In the genomic region with DNA sequence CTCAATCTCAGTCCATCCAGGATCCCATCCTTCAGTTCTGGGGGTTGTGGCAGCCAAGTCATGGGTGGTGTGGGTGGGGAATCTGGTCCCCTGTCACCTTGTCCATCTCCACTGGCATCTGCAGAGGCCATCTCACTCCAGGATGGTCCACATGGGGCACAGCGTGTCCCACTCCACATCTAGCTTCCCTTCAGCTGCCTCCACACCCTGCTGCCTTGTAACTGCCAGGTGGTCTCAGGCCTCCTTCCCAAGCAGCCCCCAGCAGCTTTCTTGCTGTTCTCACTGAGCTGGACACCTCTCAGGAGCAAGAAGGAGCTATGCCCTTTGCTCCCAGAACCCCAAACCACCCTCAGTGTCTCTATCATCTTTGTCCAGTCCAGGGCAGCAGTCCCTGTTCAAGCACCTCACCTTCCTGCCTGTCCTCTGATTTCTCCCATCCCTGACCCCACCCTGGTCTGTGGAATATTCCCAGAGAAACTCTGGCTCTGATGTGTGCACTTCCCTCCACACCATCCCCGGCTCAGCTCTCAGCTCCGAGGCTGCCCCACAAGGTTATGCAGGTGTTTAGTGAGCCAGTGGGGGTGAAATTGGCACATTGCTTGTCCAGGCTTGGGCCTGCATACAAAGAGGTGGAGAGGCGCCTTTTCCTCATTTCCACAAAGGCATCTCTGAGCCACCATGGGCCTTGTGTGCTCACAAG, we compare ENCODE assay signal across 19 cellular contexts. TPM values are rescaled to one million over a fixed set of nuclear protein-coding genes. Genes with fewer than 3 reads are reported as not detected.
DNase-seq lines count a peak whose midpoint lies in the region; ATAC-seq, FAIRE-seq and TF ChIP-seq lines count a peak whose summit lies in the region.
"Had no signal": no experiment of that assay in that cellular context is flagged by ENCODE, and none has a peak within 500 bp of the region (broad histone marks: within the 10 kb centered on the region; RNA-seq: fewer than 3 reads in every experiment).

No MANE protein-coding gene starts in this region.

- H3K27me3 ChIP-seq in Caco-2 (replicated peaks; ENCODE audit: control insufficient read depth, insufficient read depth, low read length) (no peaks in the 10 kb centered on the region), astrocyte (ENCODE audit: insufficient read depth, low read length) (no peaks in the 10 kb centered on the region)
- H3K27me3 ChIP-seq: testis had no signal

- H3K9me3 ChIP-seq in Caco-2: no peaks in the 10 kb centered on the region
- no peaks in the 10 kb centered on the region for H3K9me3 ChIP-seq in astrocyte (ENCODE audit: insufficient read depth, low read depth, low read length)
- H3K9me3 ChIP-seq: testis had no signal

- H3K4me1 ChIP-seq in Caco-2: no peaks in the 10 kb centered on the region
- H3K4me1 ChIP-seq in astrocyte (ENCODE audit: insufficient read depth, low read length): peaks cover 12% of the 10 kb centered on the region

- H2AFZ ChIP-seq in astrocyte (ENCODE audit: low read depth, low read length): no peak overlapping the region

- no peak for TF ChIP-seq CTCF in Caco-2 (IDR thresholded peaks at IDR 0.05; ENCODE audit: insufficient read depth in 1 of 2, low read depth in 1 of 2, low read length in 1 of 2, severe bottlenecking in 1 of 2, unreplicated experiment in 1 of 2)
- TF ChIP-seq CTCF in astrocyte (IDR thresholded peaks at IDR 0.05; ENCODE audit: insufficient read depth, low read depth, low read length): no peak
- no peak for TF ChIP-seq CTCF in nephron (IDR thresholded peaks at IDR 0.05; ENCODE audit: unreplicated experiment in 3 of 3)

- H3K9ac ChIP-seq in astrocyte (ENCODE audit: low read length): no peak overlapping the region

- H3K4me1 Mint-ChIP-seq in T-helper 1 cell treated with Interleukin-12 subunit alpha and Interleukin-12 subunit beta and Interleukin-4 antibody, amounts not matched to agents 30 μg/mL and 1 μg/mL, for 36 hours (ENCODE audit: low read depth): peaks cover 15% of the 10 kb centered on the region
- H3K4me1 Mint-ChIP-seq in Caco-2 (ENCODE audit: low read depth, unreplicated experiment): no peaks in the 10 kb centered on the region
- H3K4me1 Mint-ChIP-seq in astrocyte (ENCODE audit: low read depth, unreplicated experiment): peaks cover 5% of the 10 kb centered on the region
- H3K4me1 Mint-ChIP-seq in nephron: peaks cover 12% of the 10 kb centered on the region

- ATAC-seq in HG03457 (IDR thresholded peaks at IDR 0.05; ENCODE audit: unreplicated experiment): no peak
- no peak for ATAC-seq in activated CD4-positive, CD25-positive, alpha-beta regulatory T cell treated with anti-CD3 and anti-CD28 coated beads, Interleukin-2, amount 50 U/mL, for 24 hours
- ATAC-seq: GM12878, K562 had no signal

- BruUV-seq in Caco-2 (replicated peaks; lab: Mats Ljungman, UMichigan): no TSS peak

- intact Hi-C loops in Caco-2 (cut with micrococcal nuclease; ENCODE audit: unreplicated experiment): no loop called here

- H3K79me2 ChIP-seq in astrocyte (ENCODE audit: insufficient read depth, low read length): peaks cover 12% of the 10 kb centered on the region

- H3K36me3 ChIP-seq in Caco-2 (ENCODE audit: control insufficient read depth, insufficient read depth, low read length) (no peaks in the 10 kb centered on the region), astrocyte (ENCODE audit: insufficient read depth, low read length) (no peaks in the 10 kb centered on the region)

- FAIRE-seq in astrocyte (lab: Jason Lieb, UNC): no peak
- FAIRE-seq: GM12878, K562 had no signal

- POLR2A ChIA-PET in Caco-2 (lab: Charles Lee): interaction anchor here (0.6 kb wide), 1 partner anchor 189 kb away, joined by 3 read pairs; no protein-coding TSS in a partner anchor

- no peaks in the 10 kb centered on the region for H4K20me1 ChIP-seq in astrocyte (ENCODE audit: insufficient read depth, low read length)

- H3K4me3 ChIP-seq in Caco-2 (ENCODE audit: low read depth, low read length): no peak overlapping the region
- no peak overlapping the region for H3K4me3 ChIP-seq in astrocyte (ENCODE audit: insufficient read depth, low read depth, low read length)
- H3K4me3 ChIP-seq: GM12878, K562, testis had no signal

- no peak overlapping the region for H3K4me2 ChIP-seq in astrocyte (ENCODE audit: low read length)

- H3K27ac Mint-ChIP-seq in T-helper 1 cell treated with Interleukin-12 subunit alpha and Interleukin-12 subunit beta and Interleukin-4 antibody, amounts not matched to agents 30 μg/mL and 1 μg/mL, for 36 hours: peak overlapping the region; percentile 41
- no peak overlapping the region for H3K27ac Mint-ChIP-seq in Caco-2 (ENCODE audit: unreplicated experiment)
- no peak overlapping the region for H3K27ac Mint-ChIP-seq in astrocyte (ENCODE audit: unreplicated experiment)
- no peak overlapping the region for H3K27ac Mint-ChIP-seq in nephron
- H3K27ac Mint-ChIP-seq: activated CD4-positive, alpha-beta memory T cell treated with anti-CD3 and anti-CD28 coated beads, Interleukin-2, amount 10 ng/mL, durations not matched to agents 7 days and 5 days had no signal

- no peaks in the 10 kb centered on the region for H3K9me3 Mint-ChIP-seq in T-helper 1 cell treated with Interleukin-12 subunit alpha and Interleukin-12 subunit beta and Interleukin-4 antibody, amounts not matched to agents 30 μg/mL and 1 μg/mL, for 36 hours
- H3K9me3 Mint-ChIP-seq in Caco-2 (ENCODE audit: unreplicated experiment) (no peaks in the 10 kb centered on the region), astrocyte (ENCODE audit: unreplicated experiment) (no peaks in the 10 kb centered on the region), nephron (no peaks in the 10 kb centered on the region)
- H3K9me3 Mint-ChIP-seq: activated CD4-positive, alpha-beta memory T cell treated with anti-CD3 and anti-CD28 coated beads, Interleukin-2, amount 10 ng/mL, durations not matched to agents 7 days and 5 days; immature natural killer cell had no signal

- H3K27ac ChIP-seq in astrocyte (ENCODE audit: low read depth, low read length): no peak overlapping the region
- H3K27ac ChIP-seq: 22Rv1, testis had no signal

- DNase-seq in T-helper 1 cell: no peak
- no peak for DNase-seq in Caco-2
- no peak for DNase-seq in astrocyte (ENCODE audit: low read depth)
- DNase-seq in central memory CD4-positive, alpha-beta T cell: no peak
- DNase-seq: activated CD4-positive, alpha-beta memory T cell treated with anti-CD3 and anti-CD28 coated beads, Interleukin-2, amount 10 ng/mL, durations not matched to agents 7 days and 5 days; immature natural killer cell; mesendoderm; NCI-H1092 treated with DMSO at 0.1 percent for 48 hours; NK-92 treated with Interleukin-12 subunit alpha and Interleukin-12 subunit beta, amount 100 ng/mL, for 24 hours; Right ventricle myocardium superior; T1000; testis had no signal

- H3K27me3 Mint-ChIP-seq in T-helper 1 cell treated with Interleukin-12 subunit alpha and Interleukin-12 subunit beta and Interleukin-4 antibody, amounts not matched to agents 30 μg/mL and 1 μg/mL, for 36 hours (ENCODE audit: low read depth): peaks cover 10% of the 10 kb centered on the region
- H3K27me3 Mint-ChIP-seq in Caco-2 (ENCODE audit: insufficient read depth, unreplicated experiment) (no peaks in the 10 kb centered on the region), astrocyte (ENCODE audit: low read depth, unreplicated experiment) (peaks cover 7% of the 10 kb centered on the region), nephron (ENCODE audit: low read depth) (peaks cover 8% of the 10 kb centered on the region)

- H3K36me3 Mint-ChIP-seq in T-helper 1 cell treated with Interleukin-12 subunit alpha and Interleukin-12 subunit beta and Interleukin-4 antibody, amounts not matched to agents 30 μg/mL and 1 μg/mL, for 36 hours (ENCODE audit: low read depth): no peaks in the 10 kb centered on the region
- H3K36me3 Mint-ChIP-seq in Caco-2 (ENCODE audit: insufficient read depth, unreplicated experiment) (peaks cover 17% of the 10 kb centered on the region), astrocyte (ENCODE audit: low read depth, unreplicated experiment) (peaks cover 2% of the 10 kb centered on the region), nephron (ENCODE audit: low read depth) (no peaks in the 10 kb centered on the region)
- H3K36me3 Mint-ChIP-seq: immature natural killer cell had no signal

- H3K4me3 Mint-ChIP-seq in T-helper 1 cell treated with Interleukin-12 subunit alpha and Interleukin-12 subunit beta and Interleukin-4 antibody, amounts not matched to agents 30 μg/mL and 1 μg/mL, for 36 hours: peak overlapping the region; percentile 34
- H3K4me3 Mint-ChIP-seq in Caco-2 (ENCODE audit: unreplicated experiment) (peak overlapping the region; percentile 24), astrocyte (ENCODE audit: unreplicated experiment) (peak overlapping the region; percentile 67), nephron (peak overlapping the region; percentile 58 to 94 (median 73))
- H3K4me3 Mint-ChIP-seq: activated CD4-positive, alpha-beta memory T cell treated with anti-CD3 and anti-CD28 coated beads, Interleukin-2, amount 10 ng/mL, durations not matched to agents 7 days and 5 days had no signal

- CTCF ChIA-PET in Caco-2 (lab: Charles Lee): no interaction called here

RNA-seq across cellular contexts. Expression of gene DYNC1H1, which starts 13.7 kb away (rescaled TPM):
- total RNA-seq in Caco-2 (2022): 349 and 351 TPM in 2 replicates
- 561 and 591 TPM in 2 replicates for total RNA-seq in astrocyte
